ENCODE assay signal across 20 cellular contexts in genomic region chr9:81999806-82000205, GRCh38. TPM values are rescaled to one million over a fixed set of nuclear protein-coding genes. Genes with fewer than 3 reads are reported as not detected.
"Had no signal": no experiment of that assay in that cellular context is flagged by ENCODE, and none has a peak within 500 bp of the region (broad histone marks: within the 10 kb centered on the region; RNA-seq: fewer than 3 reads in every experiment).

No MANE protein-coding gene starts in this region.

- FAIRE-seq: endometrium had no signal

- H3K4me1 ChIP-seq: lower lobe of right lung, upper lobe of left lung had no signal

- H3K27ac ChIP-seq: dorsolateral prefrontal cortex, lower lobe of right lung, neutrophil, upper lobe of left lung had no signal

- ATAC-seq: esophagus mucosa; lower lobe of right lung; naive thymus-derived CD4-positive, alpha-beta T cell; right cardiac atrium; stimulated activated memory B cell treated with anti-CD40 and anti-IgM and Interleukin-4, amounts not matched to agents 10 μg/mL and 1 μg/mL and 100 μg/mL, for 72 hours had no signal

- H3K4me3 Mint-ChIP-seq: activated naive CD4-positive, alpha-beta T cell treated with anti-CD3 and anti-CD28 coated beads, Interleukin-2, amount 50 U/mL, for 24 hours; naive thymus-derived CD4-positive, alpha-beta T cell; stimulated activated memory B cell treated with anti-CD40 and anti-IgM and Interleukin-4, amounts not matched to agents 10 μg/mL and 1 μg/mL and 100 μg/mL, for 72 hours; T-helper 1 cell treated with Interleukin-12 subunit alpha and Interleukin-12 subunit beta and Interleukin-4 antibody, amounts not matched to agents 30 μg/mL and 1 μg/mL, for 36 hours had no signal

- H3K36me3 ChIP-seq: lower lobe of right lung, neutrophil, upper lobe of left lung had no signal

- H3K36me3 Mint-ChIP-seq: activated naive CD4-positive, alpha-beta T cell treated with anti-CD3 and anti-CD28 coated beads, Interleukin-2, amount 50 U/mL, for 24 hours; naive thymus-derived CD4-positive, alpha-beta T cell; stimulated activated memory B cell treated with anti-CD40 and anti-IgM and Interleukin-4, amounts not matched to agents 10 μg/mL and 1 μg/mL and 100 μg/mL, for 72 hours had no signal

- H3K27ac Mint-ChIP-seq: activated naive CD4-positive, alpha-beta T cell treated with anti-CD3 and anti-CD28 coated beads, Interleukin-2, amount 50 U/mL, for 24 hours; naive thymus-derived CD4-positive, alpha-beta T cell; stimulated activated memory B cell treated with anti-CD40 and anti-IgM and Interleukin-4, amounts not matched to agents 10 μg/mL and 1 μg/mL and 100 μg/mL, for 72 hours; T-helper 1 cell treated with Interleukin-12 subunit alpha and Interleukin-12 subunit beta and Interleukin-4 antibody, amounts not matched to agents 30 μg/mL and 1 μg/mL, for 36 hours had no signal

- H3K4me1 Mint-ChIP-seq: activated naive CD4-positive, alpha-beta T cell treated with anti-CD3 and anti-CD28 coated beads, Interleukin-2, amount 50 U/mL, for 24 hours; naive thymus-derived CD4-positive, alpha-beta T cell; stimulated activated memory B cell treated with anti-CD40 and anti-IgM and Interleukin-4, amounts not matched to agents 10 μg/mL and 1 μg/mL and 100 μg/mL, for 72 hours had no signal

- H3K27me3 Mint-ChIP-seq: activated naive CD4-positive, alpha-beta T cell treated with anti-CD3 and anti-CD28 coated beads, Interleukin-2, amount 50 U/mL, for 24 hours; naive thymus-derived CD4-positive, alpha-beta T cell; stimulated activated memory B cell treated with anti-CD40 and anti-IgM and Interleukin-4, amounts not matched to agents 10 μg/mL and 1 μg/mL and 100 μg/mL, for 72 hours had no signal

- DNase-seq: activated CD4-positive, alpha-beta T cell treated with anti-CD3 and anti-CD28 coated beads, Interleukin-2, amount 50 U/mL, for 1 hour; activated effector memory CD4-positive, alpha-beta T cell treated with Interleukin-2 at 50 U/mL for 16 hours; activated T-cell treated with anti-CD3 and anti-CD28 coated beads, Interleukin-2, amount 50 U/mL, for 1 hour; amniotic stem cell; dorsolateral prefrontal cortex; hypothalamus; kidney glomerular epithelial cell; lower lobe of right lung; naive thymus-derived CD4-positive, alpha-beta T cell; posterior cingulate gyrus; right cardiac atrium; substantia nigra; upper lobe of left lung had no signal

- H3K9me3 ChIP-seq: lower lobe of right lung, neutrophil, upper lobe of left lung had no signal

- H3K27me3 ChIP-seq: dorsolateral prefrontal cortex, neutrophil, upper lobe of left lung had no signal

- H3K9me3 Mint-ChIP-seq: stimulated activated memory B cell treated with anti-CD40 and anti-IgM and Interleukin-4, amounts not matched to agents 10 μg/mL and 1 μg/mL and 100 μg/mL, for 72 hours; T-helper 1 cell treated with Interleukin-12 subunit alpha and Interleukin-12 subunit beta and Interleukin-4 antibody, amounts not matched to agents 30 μg/mL and 1 μg/mL, for 36 hours had no signal

- H3K4me3 ChIP-seq: dorsolateral prefrontal cortex, lower lobe of right lung, upper lobe of left lung had no signal

RNA-seq across cellular contexts. Expression of gene SPATA31D1, which starts 11.2 kb away (rescaled TPM):
- total RNA-seq: chondrocyte; dorsolateral prefrontal cortex; esophagus mucosa; lower lobe of right lung; naive thymus-derived CD4-positive, alpha-beta T cell; right cardiac atrium; upper lobe of left lung had no signal
- polyA plus RNA-seq: naive thymus-derived CD4-positive, alpha-beta T cell; right cardiac atrium had no signal

RNA-seq across cellular contexts. Expression of gene SPATA31D3, which starts 56.5 kb away (rescaled TPM):
- total RNA-seq: chondrocyte; dorsolateral prefrontal cortex; esophagus mucosa; lower lobe of right lung; naive thymus-derived CD4-positive, alpha-beta T cell; right cardiac atrium; upper lobe of left lung had no signal
- polyA plus RNA-seq: naive thymus-derived CD4-positive, alpha-beta T cell; right cardiac atrium had no signal
